Comparison of ENCODE assay signal across 1 cellular context in the genomic region with DNA sequence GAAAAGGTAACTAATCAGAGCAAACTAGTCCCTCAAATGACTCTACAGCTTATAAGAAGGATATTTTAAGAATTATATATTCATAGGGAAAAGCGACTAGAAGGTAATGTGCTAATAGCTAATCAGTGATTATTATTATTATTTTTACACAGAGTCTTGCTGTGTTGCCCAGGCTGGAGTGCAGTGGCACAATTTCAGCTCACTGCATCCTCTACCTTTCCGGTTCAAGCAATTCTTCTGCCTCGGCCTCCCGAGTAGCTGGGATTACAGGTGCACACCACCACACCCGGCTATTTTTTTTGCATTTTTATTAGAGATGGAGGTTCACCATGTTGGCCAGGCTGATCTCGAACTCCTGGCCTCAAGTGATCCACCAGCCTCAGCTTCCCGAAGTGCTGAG.
TF ChIP-seq lines count a peak whose summit lies in the region.

No MANE protein-coding gene starts in this region.

TF ChIP-seq in HepG2, 621 proteins besides CTCF, POLR2A, EP300 and RAD21:
- TF ChIP-seq AGO2 (optimal IDR thresholded peaks at IDR 0.05; ENCODE audit: low read depth, low read length) (peak; percentile 62), ZNF121 (CRISPR knock-in tag; IDR thresholded peaks at IDR 0.05) (peak; percentile 57; the same call in 1 of the 2 replicates), RBFOX2 (IDR thresholded peaks at IDR 0.05; ENCODE audit: low read depth, low read length) (peak; percentile 69), THYN1 (CRISPR knock-in tag; IDR thresholded peaks at IDR 0.05; ENCODE audit: borderline replicate concordance, low read depth) (0 out of 2 replicates have a peak, but pooled peaks have one; percentile 44), PAF1 (CRISPR knock-in tag; IDR thresholded peaks at IDR 0.05) (peak; percentile 56; the same call in 1 of the 2 replicates)
